11 cellular contexts compared by ENCODE assay signal in genomic region chr10:82969405-82969804, GRCh38.
DNase-seq lines count a peak whose midpoint lies in the region; ATAC-seq, FAIRE-seq and TF ChIP-seq lines count a peak whose summit lies in the region.
"Had no signal": no experiment of that assay in that cellular context is flagged by ENCODE, and none has a peak within 500 bp of the region (broad histone marks: within the 10 kb centered on the region; RNA-seq: fewer than 3 reads in every experiment).

No MANE protein-coding gene starts in this region.

- no peak overlapping the region for H3K9ac ChIP-seq in SK-N-SH

- TF ChIP-seq EP300 in SK-N-SH (IDR thresholded peaks at IDR 0.05; ENCODE audit: borderline replicate concordance in 1 of 2, low read depth in 1 of 2, low read length in 1 of 2), result no peak

- WGBS in SK-N-SH (ENCODE audit: low lambda C conversion rate), result 36% methylated on average over 1 of the region's 1 CpG
- WGBS in prostate gland, result 44% methylated on average over 1 of the region's 1 CpG

- peak; percentile 77 for TF ChIP-seq RAD21 in SK-N-SH (IDR thresholded peaks at IDR 0.05; ENCODE audit: low read length)

- CTCF ChIA-PET in AG04449 (lab: Yijun Ruan, JAX), result interaction anchor here (0.9 to 1.6 kb wide), 5 partner anchors 9 to 175 kb away, joined by 3 to 4 read pairs (median 3); no protein-coding TSS in a partner anchor
- CTCF ChIA-PET in SK-N-SH (lab: Yijun Ruan, JAX), result interaction anchor here (0.6 to 2.6 kb wide), 10 partner anchors 10 to 867 kb away, joined by 3 to 11 read pairs (median 3); no protein-coding TSS in a partner anchor

- no peak for FAIRE-seq in GM19239 (lab: Jason Lieb, UNC)
- FAIRE-seq: G401.6 had no signal

- no peak overlapping the region for H3K4me2 ChIP-seq in SK-N-SH

- POLR2A ChIA-PET in AG04449 (lab: Yijun Ruan, JAX) (no interaction called here), SK-N-SH (lab: Yijun Ruan, JAX) (no interaction called here)

- no peak for ATAC-seq in GM21367 (IDR thresholded peaks at IDR 0.05; ENCODE audit: unreplicated experiment)

- H3K79me2 ChIP-seq in SK-N-SH (ENCODE audit: insufficient read depth), result no peaks in the 10 kb centered on the region

- no peak overlapping the region for H3K27ac ChIP-seq in SK-N-SH (ENCODE audit: low read depth in 2 of 2, low read length in 1 of 2)
- H3K27ac ChIP-seq in prostate gland, result no peak overlapping the region

- in situ Hi-C loops in GM13976 (cut with MboI; ENCODE audit: low sequenced_read_pairs, unreplicated experiment), result no loop called here

- H4K20me1 ChIP-seq in SK-N-SH (ENCODE audit: insufficient read depth), result no peaks in the 10 kb centered on the region

- DNase-seq in AG04449 (ENCODE audit: low read depth, low spot score) (no peak), GM13976 (ENCODE audit: low spot score) (peak; percentile 8), SK-N-SH (peak; percentile 14), hepatic stellate cell (ENCODE audit: low spot score) (peak; percentile 14), prostate gland (ENCODE audit: low spot score) (no peak), GM19239 (ENCODE audit: insufficient read length, low spot score) (no peak)
- no peak for DNase-seq in central memory CD4-positive, alpha-beta T cell
- DNase-seq: activated CD4-positive, CD25-positive, alpha-beta regulatory T cell; NCI-H187 had no signal

- no peak overlapping the region for H3K4me3 ChIP-seq in AG04449 (ENCODE audit: low read depth, low read length)
- H3K4me3 ChIP-seq in SK-N-SH (ENCODE audit: low read depth in 2 of 2, low read length in 1 of 2), result no peak overlapping the region
- no peak overlapping the region for H3K4me3 ChIP-seq in prostate gland

- TF ChIP-seq POLR2A in prostate gland (IDR thresholded peaks at IDR 0.05), result no peak

- H2AFZ ChIP-seq in SK-N-SH (ENCODE audit: low read depth), result peak overlapping the region; percentile 15; the same call in 1 of the 2 replicates

- no peaks in the 10 kb centered on the region for H3F3A ChIP-seq in SK-N-SH (replicated peaks; ENCODE audit: insufficient read depth)

- H3K27me3 ChIP-seq in SK-N-SH (ENCODE audit: insufficient read depth), result no peaks in the 10 kb centered on the region
- no peaks in the 10 kb centered on the region for H3K27me3 ChIP-seq in prostate gland (replicated peaks; ENCODE audit: insufficient read depth)

- H3K9me3 ChIP-seq in SK-N-SH, result no peaks in the 10 kb centered on the region
- H3K9me3 ChIP-seq in prostate gland, result no peaks in the 10 kb centered on the region

- no peaks in the 10 kb centered on the region; a peak in 1 of 4 replicates for H3K4me1 ChIP-seq in SK-N-SH (ENCODE audit: control insufficient read depth in 1 of 2, insufficient read depth in 2 of 2, low read depth in 1 of 2, low read length in 1 of 2)
- no peaks in the 10 kb centered on the region for H3K4me1 ChIP-seq in prostate gland (replicated peaks)

- no peaks in the 10 kb centered on the region for H3K9me2 ChIP-seq in SK-N-SH

- intact Hi-C loops in prostate gland (cut with DNase I), result no loop called here

- TF ChIP-seq CTCF in AG04449 (IDR thresholded peaks at IDR 0.05; ENCODE audit: insufficient read depth, low read length, missing control alignments) (peak; percentile 2), GM13976 (IDR thresholded peaks at IDR 0.05; ENCODE audit: borderline replicate concordance, control extremely low read depth, extremely low read depth, insufficient read depth, missing control alignments) (no peak), SK-N-SH (IDR thresholded peaks at IDR 0.05) (peak; percentile 74), prostate gland (IDR thresholded peaks at IDR 0.05) (peak in 2 of 4 experiments; percentile 26 to 27)

- H3K36me3 ChIP-seq in SK-N-SH (replicated peaks in 1 of 2; ENCODE audit: control insufficient read depth in 1 of 2, insufficient read depth in 2 of 2, low read length in 1 of 2) (peaks cover 0 to 3% of the 10 kb centered on the region in 2 experiments), prostate gland (no peaks in the 10 kb centered on the region)

TF ChIP-seq in SK-N-SH, 30 proteins besides CTCF, POLR2A, EP300 and RAD21:
- TF ChIP-seq POLR2AphosphoS5 (IDR thresholded peaks at IDR 0.05; ENCODE audit: low read depth, low read length) (no peak), SMC3 (IDR thresholded peaks at IDR 0.05; ENCODE audit: low read depth, low read length) (peak; percentile 59), USF1 (IDR thresholded peaks at IDR 0.05; ENCODE audit: borderline replicate concordance, low read depth) (no peak), RXRA (IDR thresholded peaks at IDR 0.05; ENCODE audit: borderline replicate concordance, low read depth) (no peak), FOXM1 (IDR thresholded peaks at IDR 0.05; ENCODE audit: low read depth) (no peak), RFX5 (IDR thresholded peaks at IDR 0.05; ENCODE audit: low read length) (no peak), FOXJ3 (CRISPR knock-in tag; IDR thresholded peaks at IDR 0.05) (no peak), YY1 (IDR thresholded peaks at IDR 0.05; ENCODE audit: low read depth) (peak; percentile 63; the same call in 1 of the 2 replicates), MAX (IDR thresholded peaks at IDR 0.05; ENCODE audit: low read depth) (no peak)
- TF ChIP-seq, protein P1, sequence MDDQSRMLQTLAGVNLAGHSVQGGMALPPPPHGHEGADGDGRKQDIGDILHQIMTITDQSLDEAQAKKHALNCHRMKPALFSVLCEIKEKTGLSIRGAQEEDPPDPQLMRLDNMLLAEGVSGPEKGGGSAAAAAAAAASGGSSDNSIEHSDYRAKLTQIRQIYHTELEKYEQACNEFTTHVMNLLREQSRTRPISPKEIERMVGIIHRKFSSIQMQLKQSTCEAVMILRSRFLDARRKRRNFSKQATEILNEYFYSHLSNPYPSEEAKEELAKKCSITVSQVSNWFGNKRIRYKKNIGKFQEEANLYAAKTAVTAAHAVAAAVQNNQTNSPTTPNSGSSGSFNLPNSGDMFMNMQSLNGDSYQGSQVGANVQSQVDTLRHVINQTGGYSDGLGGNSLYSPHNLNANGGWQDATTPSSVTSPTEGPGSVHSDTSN (IDR thresholded peaks at IDR 0.05), result no peak

Comparison
In these comparisons a context has a peak if more than half of its experiments do, and no peak if none do; other contexts are left out.
1. DNase-seq: peak in GM13976 (single experiment), SK-N-SH (single experiment) and hepatic stellate cell (single experiment); none in AG04449 (single experiment), prostate gland (single experiment), GM19239 (single experiment) and central memory CD4-positive, alpha-beta T cell (single experiment).